10 cellular contexts compared by ENCODE assay signal in genomic region chr14:101730626-101731186, GRCh38. TPM values are rescaled to one million over a fixed set of nuclear protein-coding genes. Genes with fewer than 3 reads are reported as not detected.
DNase-seq lines count a peak whose midpoint lies in the region; ATAC-seq, FAIRE-seq and TF ChIP-seq lines count a peak whose summit lies in the region.
"Had no signal": no experiment of that assay in that cellular context is flagged by ENCODE, and none has a peak within 500 bp of the region (broad histone marks: within the 10 kb centered on the region; RNA-seq: fewer than 3 reads in every experiment).

No MANE protein-coding gene starts in this region.

- H3K36me3 ChIP-seq in Caco-2 (ENCODE audit: control insufficient read depth, insufficient read depth, low read length) = no peaks in the 10 kb centered on the region
- no peaks in the 10 kb centered on the region for H3K36me3 ChIP-seq in pancreas

- H3K4me3 ChIP-seq in Caco-2 (ENCODE audit: low read depth, low read length) (no peak overlapping the region), pancreas (no peak overlapping the region)
- H3K4me3 ChIP-seq: mucosa of descending colon had no signal

- H3K4me1 ChIP-seq in Caco-2 (peaks cover 13% of the 10 kb centered on the region; the same call in 1 of the 2 replicates), pancreas (peaks cover 12 to 19% (median 12%) of the 10 kb centered on the region in 3 donors)

- H3K27ac Mint-ChIP-seq in Caco-2 (ENCODE audit: unreplicated experiment) = peak overlapping the region; percentile 90
- H3K27ac Mint-ChIP-seq in effector memory CD8-positive, alpha-beta T cell = peak overlapping the region; percentile 93 to 96

- H3K27ac ChIP-seq in RWPE1 (peak overlapping the region; percentile 96), pancreas (peak overlapping the region; percentile 77 to 93 (median 80))
- H3K27ac ChIP-seq: VCaP had no signal

- CTCF ChIA-PET in Caco-2 (lab: Charles Lee) (interaction anchor here (0.7 to 1.2 kb wide), 3 partner anchors 24 to 963 kb away, joined by 3 to 5 read pairs (median 4); no protein-coding TSS in a partner anchor), RWPE1 (lab: Yijun Ruan, JAX) (no interaction called here)

- no peak for ATAC-seq in effector memory CD8-positive, alpha-beta T cell (replicated peaks)
- no peak for ATAC-seq in pancreas
- no peak for ATAC-seq in HG02973 (IDR thresholded peaks at IDR 0.05; ENCODE audit: unreplicated experiment)
- ATAC-seq in HG02885 (IDR thresholded peaks at IDR 0.05; ENCODE audit: poor library complexity, unreplicated experiment) = no peak
- no peak for ATAC-seq in HG03139 (IDR thresholded peaks at IDR 0.05; ENCODE audit: unreplicated experiment)
- no peak for ATAC-seq in HG02759 (IDR thresholded peaks at IDR 0.05; ENCODE audit: unreplicated experiment)

- no peaks in the 10 kb centered on the region for H3K4me1 Mint-ChIP-seq in Caco-2 (ENCODE audit: low read depth, unreplicated experiment)
- peaks cover 46 to 64% of the 10 kb centered on the region in 2 donors for H3K4me1 Mint-ChIP-seq in effector memory CD8-positive, alpha-beta T cell (ENCODE audit: low read depth in 2 of 2)

- H3K27me3 Mint-ChIP-seq in Caco-2 (ENCODE audit: insufficient read depth, unreplicated experiment) = no peaks in the 10 kb centered on the region
- no peaks in the 10 kb centered on the region for H3K27me3 Mint-ChIP-seq in effector memory CD8-positive, alpha-beta T cell

- no peaks in the 10 kb centered on the region for H3K9me3 ChIP-seq in Caco-2
- H3K9me3 ChIP-seq in pancreas = no peaks in the 10 kb centered on the region
- H3K9me3 ChIP-seq: mucosa of descending colon had no signal

- intact Hi-C loops in Caco-2 (cut with micrococcal nuclease; ENCODE audit: unreplicated experiment) (no loop called here), pancreas (cut with DNase I) (no loop called here)

- 87 to 91% methylated on average over 3 of the region's 3 CpGs for WGBS in pancreas, 2 donors

- DNase-seq in Caco-2 (no peak), RWPE1 (ENCODE audit: low spot score) (no peak), pancreas (no peak)
- no peak for DNase-seq in effector memory CD8-positive, alpha-beta T cell

- H3K27me3 ChIP-seq in Caco-2 (replicated peaks; ENCODE audit: control insufficient read depth, insufficient read depth, low read length) (no peaks in the 10 kb centered on the region), pancreas (no peaks in the 10 kb centered on the region)

- TF ChIP-seq CTCF in Caco-2 (IDR thresholded peaks at IDR 0.05; ENCODE audit: insufficient read depth in 1 of 2, low read depth in 1 of 2, low read length in 1 of 2, severe bottlenecking in 1 of 2, unreplicated experiment in 1 of 2) (no peak), RWPE1 (conservative IDR thresholded peaks at IDR 0.05; ENCODE audit: low read depth) (no peak), pancreas (IDR thresholded peaks at IDR 0.05) (no peak)

- peak overlapping the region; percentile 66 for H3K4me3 Mint-ChIP-seq in Caco-2 (ENCODE audit: unreplicated experiment)
- H3K4me3 Mint-ChIP-seq in effector memory CD8-positive, alpha-beta T cell = peak overlapping the region; percentile 80 to 88

- BruUV-seq in Caco-2 (replicated peaks; lab: Mats Ljungman, UMichigan) = TSS peak; percentile 35

- POLR2A ChIA-PET in Caco-2 (lab: Charles Lee) = interaction anchor here (0.7 to 1.4 kb wide), 2 partner anchors 30 to 79 kb away, joined by 4 to 5 read pairs; no protein-coding TSS in a partner anchor
- POLR2A ChIA-PET in RWPE1 (lab: Yijun Ruan, JAX; ENCODE audit: low non-redundant PET) = interaction anchor here (0.6 kb wide), 1 partner anchor 10 kb away, joined by 4 read pairs; no protein-coding TSS in a partner anchor

- no peak for FAIRE-seq in pancreas (lab: Jason Lieb, UNC)

- peaks cover 11% of the 10 kb centered on the region for H3K9me3 Mint-ChIP-seq in Caco-2 (ENCODE audit: unreplicated experiment)
- H3K9me3 Mint-ChIP-seq in effector memory CD8-positive, alpha-beta T cell = peaks cover 0 to 4% of the 10 kb centered on the region in 2 donors

- no peaks in the 10 kb centered on the region for H3K36me3 Mint-ChIP-seq in Caco-2 (ENCODE audit: insufficient read depth, unreplicated experiment)
- peaks cover 15% of the 10 kb centered on the region for H3K36me3 Mint-ChIP-seq in effector memory CD8-positive, alpha-beta T cell (ENCODE audit: insufficient read depth)

RNA-seq across cellular contexts. Expression of gene PPP2R5C, which starts 30.8 kb away (rescaled TPM):
- total RNA-seq in Caco-2 (2022) (86.8 and 97.5 TPM in 2 replicates), pancreas (10 to 100 TPM; 49.8 to 76.1 (median 62.6) TPM)
- 10 to 100 TPM; 41.6 to 47.5 TPM for polyA plus RNA-seq in pancreas
